20 cellular contexts compared by ENCODE assay signal in the genomic region with DNA sequence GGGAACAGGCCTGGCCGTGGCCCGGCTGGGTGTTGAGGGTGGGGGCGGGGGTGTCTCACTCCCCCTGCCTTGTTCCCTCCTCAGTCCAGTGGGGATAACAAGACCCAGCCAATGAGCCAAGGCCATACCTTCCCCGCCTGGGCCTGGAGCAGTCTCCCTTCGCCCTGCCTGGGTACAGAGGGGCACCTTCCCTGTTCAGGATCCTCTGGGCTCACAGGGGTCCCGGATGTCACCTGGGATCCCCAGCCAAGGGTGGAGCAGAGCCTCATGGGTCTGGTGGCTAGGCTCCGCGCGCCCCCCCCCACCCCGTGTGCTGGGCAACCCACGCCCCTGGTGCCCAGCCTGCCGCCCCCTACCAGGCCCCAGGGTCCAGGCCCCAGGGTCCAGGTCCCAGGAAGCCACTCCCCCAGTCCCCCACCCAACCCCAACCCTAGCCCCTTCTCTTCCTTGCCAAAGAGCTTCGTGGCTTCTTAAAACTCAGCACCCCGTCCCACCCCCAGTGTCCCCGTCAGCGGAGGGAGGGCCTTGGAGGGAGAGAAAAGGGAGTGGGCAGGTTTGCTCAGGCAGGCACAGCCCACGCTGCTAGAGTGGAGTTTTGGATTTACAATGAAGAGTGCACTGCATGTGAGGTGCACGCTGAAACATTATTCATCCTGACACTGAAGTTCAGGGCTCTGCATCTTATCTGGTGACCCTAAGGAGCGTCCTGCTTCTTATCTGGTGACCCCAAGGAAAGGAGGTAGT. TPM values are rescaled to one million over a fixed set of nuclear protein-coding genes. Genes with fewer than 3 reads are reported as not detected.
"Had no signal": no experiment of that assay in that cellular context is flagged by ENCODE, and none has a peak within 500 bp of the region (broad histone marks: within the 10 kb centered on the region; RNA-seq: fewer than 3 reads in every experiment).

No MANE protein-coding gene starts in this region.

- H3K4me3 ChIP-seq: left lung, tibial artery had no signal

- DNase-seq: activated CD4-positive, alpha-beta T cell treated with anti-CD3 and anti-CD28 coated beads, Interleukin-2, amount 10 ng/mL, durations not matched to agents 7 days and 5 days; activated CD4-positive, CD25-positive, alpha-beta regulatory T cell treated with anti-CD3 and anti-CD28 coated beads, Interleukin-2, amount 50 U/mL, for 72 hours; activated CD8-positive, alpha-beta T cell treated with anti-CD3 and anti-CD28 coated beads, Interleukin-2, amount 10 ng/mL, durations not matched to agents 7 days and 5 days; activated gamma-delta T cell treated with Interleukin-2 at 50 U/mL for 16 hours; activated T-cell treated with anti-CD3 and anti-CD28 coated beads, Interleukin-2, amount 50 U/mL, for 1 hour; aorta; central memory CD4-positive, alpha-beta T cell; effector memory CD4-positive, alpha-beta T cell; nephron progenitor cell; occipital lobe; stimulated activated CD4-positive, alpha-beta T cell treated with anti-CD3 and anti-CD28 coated beads, Interleukin-4, amount 100 ng/mL, for 24 hours; T-cell; tibial artery; WERI-Rb-1 had no signal

- H3K27ac ChIP-seq: foreskin keratinocyte, left lung, tibial artery, WERI-Rb-1 had no signal

- H3K4me1 ChIP-seq: foreskin keratinocyte, left lung, tibial artery had no signal

- H3K9me3 ChIP-seq: left lung, tibial artery had no signal

RNA-seq across cellular contexts. Expression of a gene that starts 11.8 kb away (rescaled TPM):
- total RNA-seq: activated CD4-positive, alpha-beta T cell treated with anti-CD3 and anti-CD28 coated beads, Interleukin-2, amount 10 ng/mL, durations not matched to agents 7 days and 5 days; activated CD8-positive, alpha-beta T cell treated with anti-CD3 and anti-CD28 coated beads, Interleukin-2, amount 10 ng/mL, durations not matched to agents 7 days and 5 days; aorta; dermis microvascular lymphatic vessel endothelial cell; foreskin keratinocyte; glomerular endothelial cell; kidney epithelial cell; left lung; posterior vena cava; T-cell had no signal
